In genomic region chr10:34553753-34554152, GRCh38 we compare ENCODE assay signal across 19 cellular contexts.
"Had no signal": no experiment of that assay in that cellular context is flagged by ENCODE, and none has a peak within 500 bp of the region (broad histone marks: within the 10 kb centered on the region; RNA-seq: fewer than 3 reads in every experiment).

No MANE protein-coding gene starts in this region.

- H3K4me1 ChIP-seq: colonic mucosa, left lung, lower lobe of right lung had no signal

- H3K4me3 ChIP-seq: colonic mucosa, dorsolateral prefrontal cortex, esophagus muscularis mucosa, gastrocnemius medialis, heart right ventricle, left lung, lower lobe of right lung had no signal

- H3K9me3 ChIP-seq: colonic mucosa, esophagus muscularis mucosa, gastrocnemius medialis, heart right ventricle, left lung, lower lobe of right lung had no signal

- DNase-seq: colonic mucosa; cortex of kidney; dermis blood vessel endothelial cell; dorsolateral prefrontal cortex; effector CD4-positive, alpha-beta T cell; effector memory CD4-positive, alpha-beta T cell; foreskin melanocyte; gastrocnemius medialis; glutamatergic neuron; head of caudate nucleus; heart right ventricle; hippocampal formation; left cardiac atrium; left lung; left ventricle myocardium superior; lower lobe of right lung; mesenchymal stem cell; midbrain had no signal

- ATAC-seq: gastrocnemius medialis, heart right ventricle, left cardiac atrium, left lung, left ventricle myocardium superior, lower lobe of right lung had no signal

- H3K36me3 ChIP-seq: colonic mucosa, esophagus muscularis mucosa, gastrocnemius medialis, heart right ventricle, left lung, lower lobe of right lung had no signal

- H3K27me3 ChIP-seq: colonic mucosa, dorsolateral prefrontal cortex, esophagus muscularis mucosa, gastrocnemius medialis, heart right ventricle, left lung had no signal

- H3K27ac ChIP-seq: colonic mucosa, dorsolateral prefrontal cortex, esophagus muscularis mucosa, gastrocnemius medialis, heart right ventricle, left lung, lower lobe of right lung had no signal
